In the genomic region with DNA sequence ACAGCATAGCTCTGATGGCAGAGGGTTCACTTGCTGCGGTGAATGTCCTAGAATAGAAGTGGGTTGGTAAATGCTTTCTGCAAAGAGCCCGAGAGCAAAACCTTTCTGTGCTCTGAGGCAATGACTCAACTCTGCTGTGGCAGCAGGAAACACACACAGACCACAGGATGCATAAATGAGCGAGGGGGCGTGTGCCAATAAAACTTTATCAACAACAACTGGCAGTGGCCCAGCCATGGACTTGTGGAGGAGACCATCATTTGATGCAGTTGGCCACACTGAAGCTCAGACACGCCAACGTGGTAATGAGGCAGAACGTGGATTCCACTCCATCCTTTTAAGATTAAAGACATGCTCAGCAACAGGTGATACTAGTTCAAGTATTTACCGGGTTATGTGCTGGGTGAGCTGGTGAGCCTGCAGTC, we compare ENCODE assay signal across 1 cellular context.
A peak's percentile ranks its signal among the peaks of the same experiment; 100 is the strongest.
TF ChIP-seq lines count a peak whose summit lies in the region.

No MANE protein-coding gene starts in this region.

TF ChIP-seq in K562, 482 proteins besides CTCF, POLR2A, EP300 and RAD21 (continued from another document):
- TF ChIP-seq, protein P1, sequence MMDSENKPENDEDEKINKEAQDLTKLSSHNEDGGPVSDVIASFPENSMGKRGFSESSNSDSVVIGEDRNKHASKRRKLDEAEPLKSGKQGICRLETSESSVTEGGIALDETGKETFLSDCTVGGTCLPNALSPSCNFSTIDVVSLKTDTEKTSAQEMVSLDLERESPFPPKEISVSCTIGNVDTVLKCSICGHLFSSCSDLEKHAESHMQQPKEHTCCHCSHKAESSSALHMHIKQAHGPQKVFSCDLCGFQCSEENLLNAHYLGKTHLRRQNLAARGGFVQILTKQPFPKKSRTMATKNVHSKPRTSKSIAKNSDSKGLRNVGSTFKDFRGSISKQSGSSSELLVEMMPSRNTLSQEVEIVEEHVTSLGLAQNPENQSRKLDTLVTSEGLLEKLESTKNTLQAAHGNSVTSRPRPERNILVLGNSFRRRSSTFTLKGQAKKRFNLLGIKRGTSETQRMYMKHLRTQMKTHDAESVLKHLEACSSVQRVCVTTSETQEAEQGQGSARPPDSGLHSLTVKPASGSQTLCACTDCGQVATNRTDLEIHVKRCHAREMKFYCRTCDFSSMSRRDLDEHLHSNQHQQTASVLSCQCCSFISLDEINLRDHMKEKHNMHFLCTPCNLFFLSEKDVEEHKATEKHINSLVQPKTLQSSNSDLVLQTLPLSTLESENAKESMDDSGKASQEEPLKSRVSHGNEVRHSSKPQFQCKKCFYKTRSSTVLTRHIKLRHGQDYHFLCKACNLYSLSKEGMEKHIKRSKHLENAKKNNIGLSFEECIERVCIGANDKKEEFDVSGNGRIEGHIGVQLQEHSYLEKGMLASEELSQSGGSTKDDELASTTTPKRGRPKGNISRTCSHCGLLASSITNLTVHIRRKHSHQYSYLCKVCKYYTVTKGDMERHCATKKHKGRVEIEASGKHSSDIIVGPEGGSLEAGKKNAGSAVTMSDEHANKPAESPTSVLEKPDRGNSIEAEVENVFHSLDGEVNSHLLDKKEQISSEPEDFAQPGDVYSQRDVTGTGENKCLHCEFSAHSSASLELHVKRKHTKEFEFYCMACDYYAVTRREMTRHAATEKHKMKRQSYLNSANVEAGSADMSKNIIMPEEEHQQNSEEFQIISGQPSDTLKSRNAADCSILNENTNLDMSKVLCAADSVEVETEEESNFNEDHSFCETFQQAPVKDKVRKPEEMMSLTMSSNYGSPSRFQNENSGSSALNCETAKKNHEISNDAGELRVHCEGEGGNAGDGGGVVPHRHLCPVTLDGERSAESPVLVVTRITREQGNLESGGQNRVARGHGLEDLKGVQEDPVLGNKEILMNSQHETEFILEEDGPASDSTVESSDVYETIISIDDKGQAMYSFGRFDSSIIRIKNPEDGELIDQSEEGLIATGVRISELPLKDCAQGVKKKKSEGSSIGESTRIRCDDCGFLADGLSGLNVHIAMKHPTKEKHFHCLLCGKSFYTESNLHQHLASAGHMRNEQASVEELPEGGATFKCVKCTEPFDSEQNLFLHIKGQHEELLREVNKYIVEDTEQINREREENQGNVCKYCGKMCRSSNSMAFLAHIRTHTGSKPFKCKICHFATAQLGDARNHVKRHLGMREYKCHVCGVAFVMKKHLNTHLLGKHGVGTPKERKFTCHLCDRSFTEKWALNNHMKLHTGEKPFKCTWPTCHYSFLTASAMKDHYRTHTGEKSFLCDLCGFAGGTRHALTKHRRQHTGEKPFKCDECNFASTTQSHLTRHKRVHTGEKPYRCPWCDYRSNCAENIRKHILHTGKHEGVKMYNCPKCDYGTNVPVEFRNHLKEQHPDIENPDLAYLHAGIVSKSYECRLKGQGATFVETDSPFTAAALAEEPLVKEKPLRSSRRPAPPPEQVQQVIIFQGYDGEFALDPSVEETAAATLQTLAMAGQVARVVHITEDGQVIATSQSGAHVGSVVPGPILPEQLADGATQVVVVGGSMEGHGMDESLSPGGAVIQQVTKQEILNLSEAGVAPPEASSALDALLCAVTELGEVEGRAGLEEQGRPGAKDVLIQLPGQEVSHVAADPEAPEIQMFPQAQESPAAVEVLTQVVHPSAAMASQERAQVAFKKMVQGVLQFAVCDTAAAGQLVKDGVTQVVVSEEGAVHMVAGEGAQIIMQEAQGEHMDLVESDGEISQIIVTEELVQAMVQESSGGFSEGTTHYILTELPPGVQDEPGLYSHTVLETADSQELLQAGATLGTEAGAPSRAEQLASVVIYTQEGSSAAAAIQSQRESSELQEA (IDR thresholded peaks at IDR 0.05; ENCODE audit: low read depth), result no peak
- TF ChIP-seq, protein P2, sequence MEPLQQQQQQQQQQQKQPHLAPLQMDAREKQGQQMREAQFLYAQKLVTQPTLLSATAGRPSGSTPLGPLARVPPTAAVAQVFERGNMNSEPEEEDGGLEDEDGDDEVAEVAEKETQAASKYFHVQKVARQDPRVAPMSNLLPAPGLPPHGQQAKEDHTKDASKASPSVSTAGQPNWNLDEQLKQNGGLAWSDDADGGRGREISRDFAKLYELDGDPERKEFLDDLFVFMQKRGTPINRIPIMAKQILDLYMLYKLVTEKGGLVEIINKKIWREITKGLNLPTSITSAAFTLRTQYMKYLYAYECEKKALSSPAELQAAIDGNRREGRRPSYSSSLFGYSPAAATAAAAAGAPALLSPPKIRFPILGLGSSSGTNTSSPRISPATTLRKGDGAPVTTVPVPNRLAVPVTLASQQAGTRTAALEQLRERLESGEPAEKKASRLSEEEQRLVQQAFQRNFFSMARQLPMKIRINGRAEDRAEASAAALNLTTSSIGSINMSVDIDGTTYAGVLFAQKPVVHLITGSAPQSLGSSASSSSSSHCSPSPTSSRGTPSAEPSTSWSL (CRISPR knock-in tag; IDR thresholded peaks at IDR 0.05; ENCODE audit: borderline replicate concordance), result no peak
- TF ChIP-seq, protein P3, sequence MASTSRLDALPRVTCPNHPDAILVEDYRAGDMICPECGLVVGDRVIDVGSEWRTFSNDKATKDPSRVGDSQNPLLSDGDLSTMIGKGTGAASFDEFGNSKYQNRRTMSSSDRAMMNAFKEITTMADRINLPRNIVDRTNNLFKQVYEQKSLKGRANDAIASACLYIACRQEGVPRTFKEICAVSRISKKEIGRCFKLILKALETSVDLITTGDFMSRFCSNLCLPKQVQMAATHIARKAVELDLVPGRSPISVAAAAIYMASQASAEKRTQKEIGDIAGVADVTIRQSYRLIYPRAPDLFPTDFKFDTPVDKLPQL (IDR thresholded peaks at IDR 0.05; ENCODE audit: extremely low read depth, insufficient read length), result no peak
- TF ChIP-seq STAT5A (IDR thresholded peaks at IDR 0.05; ENCODE audit: borderline replicate concordance, low read length), result no peak
- TF ChIP-seq ZNF561 (CRISPR knock-in tag; conservative IDR thresholded peaks at IDR 0.05), result no peak
- no peak for TF ChIP-seq ZNF124 (CRISPR knock-in tag; IDR thresholded peaks at IDR 0.05)
- TF ChIP-seq, protein P4, sequence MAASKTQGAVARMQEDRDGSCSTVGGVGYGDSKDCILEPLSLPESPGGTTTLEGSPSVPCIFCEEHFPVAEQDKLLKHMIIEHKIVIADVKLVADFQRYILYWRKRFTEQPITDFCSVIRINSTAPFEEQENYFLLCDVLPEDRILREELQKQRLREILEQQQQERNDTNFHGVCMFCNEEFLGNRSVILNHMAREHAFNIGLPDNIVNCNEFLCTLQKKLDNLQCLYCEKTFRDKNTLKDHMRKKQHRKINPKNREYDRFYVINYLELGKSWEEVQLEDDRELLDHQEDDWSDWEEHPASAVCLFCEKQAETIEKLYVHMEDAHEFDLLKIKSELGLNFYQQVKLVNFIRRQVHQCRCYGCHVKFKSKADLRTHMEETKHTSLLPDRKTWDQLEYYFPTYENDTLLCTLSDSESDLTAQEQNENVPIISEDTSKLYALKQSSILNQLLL (CRISPR knock-in tag; IDR thresholded peaks at IDR 0.05; ENCODE audit: borderline replicate concordance), result no peak
- TF ChIP-seq, protein P5, sequence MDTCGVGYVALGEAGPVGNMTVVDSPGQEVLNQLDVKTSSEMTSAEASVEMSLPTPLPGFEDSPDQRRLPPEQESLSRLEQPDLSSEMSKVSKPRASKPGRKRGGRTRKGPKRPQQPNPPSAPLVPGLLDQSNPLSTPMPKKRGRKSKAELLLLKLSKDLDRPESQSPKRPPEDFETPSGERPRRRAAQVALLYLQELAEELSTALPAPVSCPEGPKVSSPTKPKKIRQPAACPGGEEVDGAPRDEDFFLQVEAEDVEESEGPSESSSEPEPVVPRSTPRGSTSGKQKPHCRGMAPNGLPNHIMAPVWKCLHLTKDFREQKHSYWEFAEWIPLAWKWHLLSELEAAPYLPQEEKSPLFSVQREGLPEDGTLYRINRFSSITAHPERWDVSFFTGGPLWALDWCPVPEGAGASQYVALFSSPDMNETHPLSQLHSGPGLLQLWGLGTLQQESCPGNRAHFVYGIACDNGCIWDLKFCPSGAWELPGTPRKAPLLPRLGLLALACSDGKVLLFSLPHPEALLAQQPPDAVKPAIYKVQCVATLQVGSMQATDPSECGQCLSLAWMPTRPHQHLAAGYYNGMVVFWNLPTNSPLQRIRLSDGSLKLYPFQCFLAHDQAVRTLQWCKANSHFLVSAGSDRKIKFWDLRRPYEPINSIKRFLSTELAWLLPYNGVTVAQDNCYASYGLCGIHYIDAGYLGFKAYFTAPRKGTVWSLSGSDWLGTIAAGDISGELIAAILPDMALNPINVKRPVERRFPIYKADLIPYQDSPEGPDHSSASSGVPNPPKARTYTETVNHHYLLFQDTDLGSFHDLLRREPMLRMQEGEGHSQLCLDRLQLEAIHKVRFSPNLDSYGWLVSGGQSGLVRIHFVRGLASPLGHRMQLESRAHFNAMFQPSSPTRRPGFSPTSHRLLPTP (IDR thresholded peaks at IDR 0.05; ENCODE audit: borderline replicate concordance, extremely low read depth, insufficient read length), result no peak
- TF ChIP-seq, protein P6, sequence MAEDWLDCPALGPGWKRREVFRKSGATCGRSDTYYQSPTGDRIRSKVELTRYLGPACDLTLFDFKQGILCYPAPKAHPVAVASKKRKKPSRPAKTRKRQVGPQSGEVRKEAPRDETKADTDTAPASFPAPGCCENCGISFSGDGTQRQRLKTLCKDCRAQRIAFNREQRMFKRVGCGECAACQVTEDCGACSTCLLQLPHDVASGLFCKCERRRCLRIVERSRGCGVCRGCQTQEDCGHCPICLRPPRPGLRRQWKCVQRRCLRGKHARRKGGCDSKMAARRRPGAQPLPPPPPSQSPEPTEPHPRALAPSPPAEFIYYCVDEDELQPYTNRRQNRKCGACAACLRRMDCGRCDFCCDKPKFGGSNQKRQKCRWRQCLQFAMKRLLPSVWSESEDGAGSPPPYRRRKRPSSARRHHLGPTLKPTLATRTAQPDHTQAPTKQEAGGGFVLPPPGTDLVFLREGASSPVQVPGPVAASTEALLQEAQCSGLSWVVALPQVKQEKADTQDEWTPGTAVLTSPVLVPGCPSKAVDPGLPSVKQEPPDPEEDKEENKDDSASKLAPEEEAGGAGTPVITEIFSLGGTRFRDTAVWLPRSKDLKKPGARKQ (CRISPR knock-in tag; IDR thresholded peaks at IDR 0.05), result no peak
- TF ChIP-seq CAMTA2 (CRISPR knock-in tag; conservative IDR thresholded peaks at IDR 0.05), result no peak
- peak; percentile 89 for TF ChIP-seq EGR1 (conservative IDR thresholded peaks at IDR 0.05)
- TF ChIP-seq, protein P7, sequence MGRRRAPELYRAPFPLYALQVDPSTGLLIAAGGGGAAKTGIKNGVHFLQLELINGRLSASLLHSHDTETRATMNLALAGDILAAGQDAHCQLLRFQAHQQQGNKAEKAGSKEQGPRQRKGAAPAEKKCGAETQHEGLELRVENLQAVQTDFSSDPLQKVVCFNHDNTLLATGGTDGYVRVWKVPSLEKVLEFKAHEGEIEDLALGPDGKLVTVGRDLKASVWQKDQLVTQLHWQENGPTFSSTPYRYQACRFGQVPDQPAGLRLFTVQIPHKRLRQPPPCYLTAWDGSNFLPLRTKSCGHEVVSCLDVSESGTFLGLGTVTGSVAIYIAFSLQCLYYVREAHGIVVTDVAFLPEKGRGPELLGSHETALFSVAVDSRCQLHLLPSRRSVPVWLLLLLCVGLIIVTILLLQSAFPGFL (CRISPR knock-in tag; IDR thresholded peaks at IDR 0.05), result no peak
- TF ChIP-seq, protein P8, sequence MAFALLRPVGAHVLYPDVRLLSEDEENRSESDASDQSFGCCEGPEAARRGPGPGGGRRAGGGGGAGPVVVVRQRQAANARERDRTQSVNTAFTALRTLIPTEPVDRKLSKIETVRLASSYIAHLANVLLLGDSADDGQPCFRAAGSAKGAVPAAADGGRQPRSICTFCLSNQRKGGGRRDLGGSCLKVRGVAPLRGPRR (CRISPR knock-in tag; IDR thresholded peaks at IDR 0.05), result no peak
- TF ChIP-seq, protein P9, sequence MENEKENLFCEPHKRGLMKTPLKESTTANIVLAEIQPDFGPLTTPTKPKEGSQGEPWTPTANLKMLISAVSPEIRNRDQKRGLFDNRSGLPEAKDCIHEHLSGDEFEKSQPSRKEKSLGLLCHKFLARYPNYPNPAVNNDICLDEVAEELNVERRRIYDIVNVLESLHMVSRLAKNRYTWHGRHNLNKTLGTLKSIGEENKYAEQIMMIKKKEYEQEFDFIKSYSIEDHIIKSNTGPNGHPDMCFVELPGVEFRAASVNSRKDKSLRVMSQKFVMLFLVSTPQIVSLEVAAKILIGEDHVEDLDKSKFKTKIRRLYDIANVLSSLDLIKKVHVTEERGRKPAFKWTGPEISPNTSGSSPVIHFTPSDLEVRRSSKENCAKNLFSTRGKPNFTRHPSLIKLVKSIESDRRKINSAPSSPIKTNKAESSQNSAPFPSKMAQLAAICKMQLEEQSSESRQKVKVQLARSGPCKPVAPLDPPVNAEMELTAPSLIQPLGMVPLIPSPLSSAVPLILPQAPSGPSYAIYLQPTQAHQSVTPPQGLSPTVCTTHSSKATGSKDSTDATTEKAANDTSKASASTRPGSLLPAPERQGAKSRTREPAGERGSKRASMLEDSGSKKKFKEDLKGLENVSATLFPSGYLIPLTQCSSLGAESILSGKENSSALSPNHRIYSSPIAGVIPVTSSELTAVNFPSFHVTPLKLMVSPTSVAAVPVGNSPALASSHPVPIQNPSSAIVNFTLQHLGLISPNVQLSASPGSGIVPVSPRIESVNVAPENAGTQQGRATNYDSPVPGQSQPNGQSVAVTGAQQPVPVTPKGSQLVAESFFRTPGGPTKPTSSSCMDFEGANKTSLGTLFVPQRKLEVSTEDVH (IDR thresholded peaks at IDR 0.05; ENCODE audit: low read depth, partially characterized antibody), result no peak
- 0 out of 4 replicates have a peak, but pooled peaks of 1 of the 2 experiments have one; percentile 20 for TF ChIP-seq RCOR1 (IDR thresholded peaks at IDR 0.05; ENCODE audit: borderline replicate concordance in 1 of 2, low read depth in 2 of 2, low read length in 2 of 2)
- TF ChIP-seq GABPA (tag; conservative IDR thresholded peaks at IDR 0.05; ENCODE audit: low read depth), result no peak
TF ChIP-seq in K562: peak in this region for 7.
